Comparison of ENCODE assay signal across 16 cellular contexts in genomic region chr6:36364061-36364635, GRCh38. TPM values are rescaled to one million over a fixed set of nuclear protein-coding genes. Genes with fewer than 3 reads are reported as not detected.
"Had no signal": no experiment of that assay in that cellular context is flagged by ENCODE, and none has a peak within 500 bp of the region (broad histone marks: within the 10 kb centered on the region; RNA-seq: fewer than 3 reads in every experiment).

No MANE protein-coding gene starts in this region.

RNA-seq across cellular contexts. Expression of gene ETV7, which starts 23.3 kb away (rescaled TPM):
- total RNA-seq: cerebellum, gastrocnemius medialis, lung microvascular endothelial cell had no signal

RNA-seq across cellular contexts. Expression of gene BNIP5, which starts 27.5 kb away (rescaled TPM):
- total RNA-seq: cerebellum, dermis microvascular lymphatic vessel endothelial cell, endodermal cell, esophagus mucosa, esophagus squamous epithelium, gastrocnemius medialis, glomerular endothelial cell, heart right ventricle, kidney epithelial cell, left cardiac atrium, left ventricle myocardium superior, lower leg skin, lower lobe of right lung, lung microvascular endothelial cell, mononuclear cell had no signal
- polyA plus RNA-seq: heart right ventricle, immature natural killer cell had no signal
